Comparison of ENCODE assay signal across 12 cellular contexts in the genomic region with DNA sequence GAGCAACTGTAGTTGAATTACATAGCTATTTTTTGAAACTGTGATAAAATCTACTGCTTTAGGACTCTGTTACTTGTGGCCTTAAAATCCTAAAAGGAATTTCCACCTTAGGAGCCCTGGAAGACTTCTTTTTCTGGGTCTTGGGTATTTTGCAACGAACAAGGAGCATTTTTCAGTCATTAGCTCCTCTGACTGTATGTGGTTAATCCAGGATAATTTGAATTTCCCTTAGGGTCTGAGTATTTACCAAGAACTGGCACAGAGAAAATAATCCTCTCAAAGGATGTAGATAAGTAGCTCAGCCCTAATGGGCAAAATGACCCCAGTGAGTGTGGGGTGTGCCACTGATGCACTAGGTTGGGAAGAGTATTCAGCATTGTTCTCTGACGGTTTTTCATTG.
A peak's percentile ranks its signal among the peaks of the same experiment; 100 is the strongest.
DNase-seq lines count a peak whose midpoint lies in the region; ATAC-seq and TF ChIP-seq lines count a peak whose summit lies in the region.
"Had no signal": no experiment of that assay in that cellular context is flagged by ENCODE, and none has a peak within 500 bp of the region (broad histone marks: within the 10 kb centered on the region; RNA-seq: fewer than 3 reads in every experiment).

No MANE protein-coding gene starts in this region.

- H3K4me3 Mint-ChIP-seq in activated CD8-positive, alpha-beta T cell treated with anti-CD3 and anti-CD28 coated beads for 36 hours = no peak overlapping the region
- H3K4me3 Mint-ChIP-seq in activated CD8-positive, alpha-beta T cell treated with anti-CD3 and anti-CD28 coated beads, Interleukin-2, amount 10 ng/mL, durations not matched to agents 7 days and 5 days = no peak overlapping the region
- H3K4me3 Mint-ChIP-seq in activated T-helper 17 cell treated with anti-CD3 and anti-CD28 coated beads, Interleukin-2, amount 50 U/mL, for 72 hours = peak overlapping the region; percentile 34
- H3K4me3 Mint-ChIP-seq in naive B cell = peak overlapping the region in 3 of 8 donors; percentile 30 to 80 (median 40)

- H3K4me3 ChIP-seq in brain microvascular endothelial cell (ENCODE audit: low read depth, low read length) = no peak overlapping the region
- H3K4me3 ChIP-seq in MG63 = no peak overlapping the region

- peaks cover 49% of the 10 kb centered on the region for H3K4me1 Mint-ChIP-seq in activated CD8-positive, alpha-beta T cell treated with anti-CD3 and anti-CD28 coated beads for 36 hours (ENCODE audit: low read depth)
- H3K4me1 Mint-ChIP-seq in activated CD8-positive, alpha-beta T cell treated with anti-CD3 and anti-CD28 coated beads, Interleukin-2, amount 10 ng/mL, durations not matched to agents 7 days and 5 days (ENCODE audit: low read depth) = peaks cover 19% of the 10 kb centered on the region
- H3K4me1 Mint-ChIP-seq in activated T-helper 17 cell treated with anti-CD3 and anti-CD28 coated beads, Interleukin-2, amount 50 U/mL, for 72 hours = peaks cover 19% of the 10 kb centered on the region
- H3K4me1 Mint-ChIP-seq in naive B cell = peaks cover 52 to 82% (median 68%) of the 10 kb centered on the region in 3 donors

- POLR2A ChIA-PET in activated CD8-positive, alpha-beta T cell treated with anti-CD3 and anti-CD28 coated beads for 36 hours (lab: Charles Lee) = no interaction called here
- POLR2A ChIA-PET in activated CD8-positive, alpha-beta T cell treated with anti-CD3 and anti-CD28 coated beads, Interleukin-2, amount 10 ng/mL, durations not matched to agents 7 days and 5 days (lab: Charles Lee) = no interaction called here

- no peak for ATAC-seq in activated CD8-positive, alpha-beta T cell treated with anti-CD3 and anti-CD28 coated beads for 36 hours
- no peak for ATAC-seq in activated CD8-positive, alpha-beta T cell treated with anti-CD3 and anti-CD28 coated beads, Interleukin-2, amount 10 ng/mL, durations not matched to agents 7 days and 5 days
- no peak for ATAC-seq in activated T-helper 17 cell treated with anti-CD3 and anti-CD28 coated beads, Interleukin-2, amount 50 U/mL, for 72 hours (replicated peaks)
- ATAC-seq in naive B cell (ENCODE audit: low read depth in 2 of 2) = no peak
- ATAC-seq in GM18517 (IDR thresholded peaks at IDR 0.05; ENCODE audit: unreplicated experiment) = no peak

- peak overlapping the region; percentile 67 for H3K27ac Mint-ChIP-seq in activated CD8-positive, alpha-beta T cell treated with anti-CD3 and anti-CD28 coated beads for 36 hours
- H3K27ac Mint-ChIP-seq in activated CD8-positive, alpha-beta T cell treated with anti-CD3 and anti-CD28 coated beads, Interleukin-2, amount 10 ng/mL, durations not matched to agents 7 days and 5 days = no peak overlapping the region
- no peak overlapping the region for H3K27ac Mint-ChIP-seq in activated T-helper 17 cell treated with anti-CD3 and anti-CD28 coated beads, Interleukin-2, amount 50 U/mL, for 72 hours
- H3K27ac Mint-ChIP-seq in naive B cell = peak overlapping the region; percentile 69 to 94 (median 87)

- CTCF ChIA-PET in activated CD8-positive, alpha-beta T cell treated with anti-CD3 and anti-CD28 coated beads for 36 hours (lab: Charles Lee) = interaction anchor here (1.2 to 2.8 kb wide), 5 partner anchors 12 to 333 kb away, joined by 4 to 18 read pairs (median 6); a partner anchor contains a TSS
- CTCF ChIA-PET in activated CD8-positive, alpha-beta T cell treated with anti-CD3 and anti-CD28 coated beads, Interleukin-2, amount 10 ng/mL, durations not matched to agents 7 days and 5 days (lab: Charles Lee) = interaction anchor here (1.2 to 4.1 kb wide), 8 partner anchors 12 to 333 kb away, joined by 4 to 22 read pairs (median 4); a partner anchor contains a TSS

- no peak overlapping the region for H3K27ac ChIP-seq in brain microvascular endothelial cell
- H3K27ac ChIP-seq: 22Rv1 had no signal

- TF ChIP-seq CTCF in activated CD8-positive, alpha-beta T cell treated with anti-CD3 and anti-CD28 coated beads for 36 hours (IDR thresholded peaks at IDR 0.05) = no peak
- no peak for TF ChIP-seq CTCF in brain microvascular endothelial cell (IDR thresholded peaks at IDR 0.05; ENCODE audit: low read depth, low read length, missing control alignments)

- H3K9me3 Mint-ChIP-seq in activated CD8-positive, alpha-beta T cell treated with anti-CD3 and anti-CD28 coated beads for 36 hours = no peaks in the 10 kb centered on the region
- no peaks in the 10 kb centered on the region for H3K9me3 Mint-ChIP-seq in activated CD8-positive, alpha-beta T cell treated with anti-CD3 and anti-CD28 coated beads, Interleukin-2, amount 10 ng/mL, durations not matched to agents 7 days and 5 days (ENCODE audit: insufficient read depth)
- no peaks in the 10 kb centered on the region for H3K9me3 Mint-ChIP-seq in activated T-helper 17 cell treated with anti-CD3 and anti-CD28 coated beads, Interleukin-2, amount 50 U/mL, for 72 hours
- H3K9me3 Mint-ChIP-seq in naive B cell = peaks cover 0 to under 1% (median 0%) of the 10 kb centered on the region in 7 donors

- no peaks in the 10 kb centered on the region for H3K36me3 Mint-ChIP-seq in activated CD8-positive, alpha-beta T cell treated with anti-CD3 and anti-CD28 coated beads for 36 hours (ENCODE audit: low read depth)
- no peaks in the 10 kb centered on the region for H3K36me3 Mint-ChIP-seq in activated CD8-positive, alpha-beta T cell treated with anti-CD3 and anti-CD28 coated beads, Interleukin-2, amount 10 ng/mL, durations not matched to agents 7 days and 5 days (ENCODE audit: low read depth)
- no peaks in the 10 kb centered on the region for H3K36me3 Mint-ChIP-seq in activated T-helper 17 cell treated with anti-CD3 and anti-CD28 coated beads, Interleukin-2, amount 50 U/mL, for 72 hours (ENCODE audit: low read depth)
- no peaks in the 10 kb centered on the region for H3K36me3 Mint-ChIP-seq in naive B cell

- intact Hi-C loops in activated CD8-positive, alpha-beta T cell treated with anti-CD3 and anti-CD28 coated beads for 36 hours (cut with micrococcal nuclease) = no loop called here

- no peaks in the 10 kb centered on the region for H3K36me3 ChIP-seq in brain microvascular endothelial cell (replicated peaks)
- no peaks in the 10 kb centered on the region for H3K36me3 ChIP-seq in MG63

- no peak for DNase-seq in activated CD8-positive, alpha-beta T cell treated with anti-CD3 and anti-CD28 coated beads for 36 hours
- no peak for DNase-seq in activated CD8-positive, alpha-beta T cell treated with anti-CD3 and anti-CD28 coated beads, Interleukin-2, amount 10 ng/mL, durations not matched to agents 7 days and 5 days
- DNase-seq in NCI-H82 treated with DMSO at 0.1 percent for 48 hours (lab: John Stamatoyannopoulos, UW; ENCODE audit: unreplicated experiment) = peak; percentile 84
- DNase-seq in naive B cell = no peak
- DNase-seq in brain microvascular endothelial cell = no peak
- DNase-seq in MG63 = no peak
- DNase-seq: H7, NCI-H1105 treated with DMSO at 0.1 percent for 48 hours, NCI-H2081 had no signal

- H3K27me3 Mint-ChIP-seq in activated CD8-positive, alpha-beta T cell treated with anti-CD3 and anti-CD28 coated beads for 36 hours = no peaks in the 10 kb centered on the region
- no peaks in the 10 kb centered on the region for H3K27me3 Mint-ChIP-seq in activated CD8-positive, alpha-beta T cell treated with anti-CD3 and anti-CD28 coated beads, Interleukin-2, amount 10 ng/mL, durations not matched to agents 7 days and 5 days (ENCODE audit: low read depth)
- no peaks in the 10 kb centered on the region for H3K27me3 Mint-ChIP-seq in activated T-helper 17 cell treated with anti-CD3 and anti-CD28 coated beads, Interleukin-2, amount 50 U/mL, for 72 hours
- H3K27me3 Mint-ChIP-seq in naive B cell = no peaks in the 10 kb centered on the region

- H3K27me3 ChIP-seq in brain microvascular endothelial cell (replicated peaks) (no peaks in the 10 kb centered on the region), MG63 (peaks cover 2% of the 10 kb centered on the region; the same call in 1 of the 2 replicates)

- in situ Hi-C loops in brain microvascular endothelial cell (cut with HindIII; ENCODE audit: low pct_ligation_motif_present, low sequenced_read_pairs) = loop anchor here (25.0 kb wide), 1 partner anchor 343 kb away; no protein-coding TSS in a partner anchor

- no peaks in the 10 kb centered on the region for H3K9me3 ChIP-seq in MG63

Comparison
In these comparisons a context has a peak if more than half of its experiments do, and no peak if none do; other contexts are left out.
1. H3K27ac Mint-ChIP-seq: peak in activated CD8-positive, alpha-beta T cell treated with anti-CD3 and anti-CD28 coated beads for 36 hours (single experiment) and naive B cell (6 of 6); none in activated CD8-positive, alpha-beta T cell treated with anti-CD3 and anti-CD28 coated beads, Interleukin-2, amount 10 ng/mL, durations not matched to agents 7 days and 5 days (single experiment) and activated T-helper 17 cell treated with anti-CD3 and anti-CD28 coated beads, Interleukin-2, amount 50 U/mL, for 72 hours (single experiment).